26 cellular contexts compared by ENCODE assay signal in the genomic region with DNA sequence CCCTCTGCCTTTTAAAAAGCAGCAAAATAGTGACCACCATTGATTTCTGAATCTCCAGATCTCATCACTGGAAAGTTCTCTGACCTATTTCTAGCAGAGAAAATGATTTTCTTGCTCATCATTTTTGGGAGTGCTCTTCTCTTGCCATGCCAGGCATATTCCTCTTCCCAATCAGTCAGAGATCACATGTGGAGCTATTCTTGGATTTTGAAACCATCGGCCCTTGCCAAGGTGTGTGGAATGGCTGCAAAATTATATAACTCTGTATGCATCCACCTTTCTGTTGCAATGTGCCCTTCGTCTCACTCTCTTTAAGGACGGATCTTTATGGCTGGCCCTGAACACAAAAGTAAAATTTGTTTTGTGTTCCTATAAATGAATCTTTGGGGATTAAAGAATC.
"Had no signal": no experiment of that assay in that cellular context is flagged by ENCODE, and none has a peak within 500 bp of the region (broad histone marks: within the 10 kb centered on the region; RNA-seq: fewer than 3 reads in every experiment).

No MANE protein-coding gene starts in this region.

- H3K36me3 Mint-ChIP-seq: activated CD8-positive, alpha-beta memory T cell treated with anti-CD3 and anti-CD28 coated beads, Interleukin-2, amount 10 ng/mL, durations not matched to agents 7 days and 5 days; activated naive CD8-positive, alpha-beta T cell treated with anti-CD3 and anti-CD28 coated beads for 36 hours had no signal

- H3K27ac Mint-ChIP-seq: activated B cell treated with CpG ODN at 0.5 μM for 24 hours; activated CD4-positive, alpha-beta T cell treated with anti-CD3 and anti-CD28 coated beads, Interleukin-2, amount 10 ng/mL, durations not matched to agents 24 days and 14 days; activated CD8-positive, alpha-beta memory T cell treated with anti-CD3 and anti-CD28 coated beads, Interleukin-2, amount 10 ng/mL, durations not matched to agents 7 days and 5 days; activated naive CD8-positive, alpha-beta T cell treated with anti-CD3 and anti-CD28 coated beads for 36 hours; activated T-cell treated with anti-CD3 and anti-CD28 coated beads, Interleukin-2, amount 50 U/mL, for 24 hours; T-helper 1 cell treated with Interleukin-12 subunit alpha and Interleukin-12 subunit beta and Interleukin-4 antibody, amounts not matched to agents 30 μg/mL and 1 μg/mL, for 36 hours had no signal

- H3K9me3 ChIP-seq: SJSA1 had no signal

- H3K4me3 Mint-ChIP-seq: activated B cell treated with CpG ODN at 0.5 μM for 24 hours; activated CD4-positive, alpha-beta T cell treated with anti-CD3 and anti-CD28 coated beads, Interleukin-2, amount 10 ng/mL, durations not matched to agents 24 days and 14 days; activated CD8-positive, alpha-beta memory T cell treated with anti-CD3 and anti-CD28 coated beads, Interleukin-2, amount 10 ng/mL, durations not matched to agents 7 days and 5 days; activated naive CD8-positive, alpha-beta T cell treated with anti-CD3 and anti-CD28 coated beads for 36 hours; activated T-cell treated with anti-CD3 and anti-CD28 coated beads, Interleukin-2, amount 50 U/mL, for 24 hours; T-helper 1 cell treated with Interleukin-12 subunit alpha and Interleukin-12 subunit beta and Interleukin-4 antibody, amounts not matched to agents 30 μg/mL and 1 μg/mL, for 36 hours had no signal

- H3K4me1 ChIP-seq: SJSA1 had no signal

- H3K36me3 ChIP-seq: SJSA1 had no signal

- H3K4me1 Mint-ChIP-seq: activated B cell treated with CpG ODN at 0.5 μM for 24 hours had no signal

- ATAC-seq: activated CD8-positive, alpha-beta memory T cell treated with anti-CD3 and anti-CD28 coated beads, Interleukin-2, amount 10 ng/mL, durations not matched to agents 7 days and 5 days; SK-N-SH treated with all-trans-retinoic acid at 6 μM for 48 hours had no signal

- H3K27me3 Mint-ChIP-seq: activated CD8-positive, alpha-beta memory T cell treated with anti-CD3 and anti-CD28 coated beads, Interleukin-2, amount 10 ng/mL, durations not matched to agents 7 days and 5 days; activated naive CD8-positive, alpha-beta T cell treated with anti-CD3 and anti-CD28 coated beads for 36 hours; activated T-cell treated with anti-CD3 and anti-CD28 coated beads, Interleukin-2, amount 50 U/mL, for 24 hours had no signal

- DNase-seq: activated B cell treated with CpG ODN at 0.5 μM for 24 hours; activated CD4-positive, alpha-beta T cell treated with anti-CD3 and anti-CD28 coated beads for 1 hour; activated CD4-positive, alpha-beta T cell treated with anti-CD3 and anti-CD28 coated beads, Interleukin-2, amount 10 ng/mL, durations not matched to agents 24 days and 14 days; activated CD4-positive, alpha-beta T cell treated with anti-CD3 and anti-CD28 coated beads, Interleukin-2, amount 50 U/mL, for 48 hours; activated CD8-positive, alpha-beta memory T cell treated with anti-CD3 and anti-CD28 coated beads, Interleukin-2, amount 10 ng/mL, durations not matched to agents 7 days and 5 days; activated effector memory CD4-positive, alpha-beta T cell treated with anti-CD3 and anti-CD28 coated beads, Interleukin-2, amount 50 U/mL, for 16 hours; activated naive CD4-positive, alpha-beta T cell treated with Interleukin-2 at 50 U/mL for 16 hours; activated naive CD8-positive, alpha-beta T cell treated with anti-CD3 and anti-CD28 coated beads for 36 hours; activated T-cell treated with anti-CD3 and anti-CD28 coated beads, Interleukin-2, amount 50 U/mL, for 24 hours; MV-4-11; NCI-H1092 treated with DMSO at 0.1 percent for 48 hours; NCI-H1417 treated with DMSO at 0.1 percent for 48 hours; NCI-H1694 treated with DMSO at 0.1 percent for 48 hours; NCI-H2029 treated with DMSO at 0.1 percent for 48 hours; NCI-H345; NCI-H510A; NCI-H526 treated with DMSO at 0.1 percent for 48 hours; NCI-H82; RPMI8226; SHP77; SW 1271; T-helper 9 cell had no signal

- H3K27ac ChIP-seq: KMS-11, SJSA1 had no signal

- H3K4me3 ChIP-seq: SJSA1 had no signal

- H3K27me3 ChIP-seq: SJSA1 had no signal

- H3K9me3 Mint-ChIP-seq: activated B cell treated with CpG ODN at 0.5 μM for 24 hours; activated CD4-positive, alpha-beta T cell treated with anti-CD3 and anti-CD28 coated beads, Interleukin-2, amount 10 ng/mL, durations not matched to agents 24 days and 14 days; activated naive CD8-positive, alpha-beta T cell treated with anti-CD3 and anti-CD28 coated beads for 36 hours; T-helper 1 cell treated with Interleukin-12 subunit alpha and Interleukin-12 subunit beta and Interleukin-4 antibody, amounts not matched to agents 30 μg/mL and 1 μg/mL, for 36 hours had no signal
